ENCODE assay signal across 1 cellular context in genomic region chr16:3348547-3349167, GRCh38.
TF ChIP-seq lines count a peak whose summit lies in the region.

No MANE protein-coding gene starts in this region.

TF ChIP-seq in K562, 482 proteins besides CTCF, POLR2A, EP300 and RAD21 (continued from another document):
- TF ChIP-seq ZMIZ1 (IDR thresholded peaks at IDR 0.05; ENCODE audit: low read depth in 2 of 2, low read length in 2 of 2) (peak in 1 of 2 experiments; percentile 88; a peak in 2 of 4 replicates), MCM3 (IDR thresholded peaks at IDR 0.05) (no peak), KAT2B (IDR thresholded peaks at IDR 0.05; ENCODE audit: low read depth, low read length) (no peak), TCF7L2 (IDR thresholded peaks at IDR 0.05; ENCODE audit: low read depth, low read length) (no peak), CXXC5 (CRISPR knock-in tag; IDR thresholded peaks at IDR 0.05) (peak; percentile 85), HMGN3 (IDR thresholded peaks at IDR 0.05; ENCODE audit: borderline replicate concordance, extremely low read depth, insufficient read length, low read depth, low read length) (no peak), GABPB2 (CRISPR knock-in tag; conservative IDR thresholded peaks at IDR 0.05) (no peak), ZNF146 (CRISPR knock-in tag; IDR thresholded peaks at IDR 0.05; ENCODE audit: unreplicated experiment) (no peak), CHCHD3 (CRISPR knock-in tag; IDR thresholded peaks at IDR 0.05) (no peak), TCF7 (IDR thresholded peaks at IDR 0.05; ENCODE audit: borderline replicate concordance) (peak; percentile 78; the same call in 1 of the 2 replicates), SMARCC2 (IDR thresholded peaks at IDR 0.05; ENCODE audit: low read depth) (peak; percentile 80; the same call in 1 of the 2 replicates), STAT5A (IDR thresholded peaks at IDR 0.05; ENCODE audit: borderline replicate concordance, low read length) (peak; percentile 84), ZC3H11A (IDR thresholded peaks at IDR 0.05; ENCODE audit: low read depth, low read length) (no peak), KLF6 (CRISPR knock-in tag; IDR thresholded peaks at IDR 0.05; ENCODE audit: borderline replicate concordance) (no peak), BACH1 (tag; IDR thresholded peaks at IDR 0.05) (no peak), MAFG (tag; conservative IDR thresholded peaks at IDR 0.05) (no peak), NRF1 (conservative IDR thresholded peaks at IDR 0.05 in 1 of 2, IDR thresholded peaks at IDR 0.05 in 1 of 2) (peak; percentile 13 to 35; a peak in 2 of 4 replicates), BRD9 (IDR thresholded peaks at IDR 0.05; ENCODE audit: low read depth, partially characterized antibody) (no peak), ZBTB7A (IDR thresholded peaks at IDR 0.05; ENCODE audit: borderline replicate concordance, control insufficient read depth, low read depth, low read length) (no peak), GATA2 (CRISPR knock-in tag; IDR thresholded peaks at IDR 0.05) (peak; percentile 69; the same call in 1 of the 2 replicates), HNRNPK (IDR thresholded peaks at IDR 0.05; ENCODE audit: low read depth, low read length, poor library complexity, severe bottlenecking) (no peak), CBFA2T3 (IDR thresholded peaks at IDR 0.05) (peak; percentile 98), SAFB2 (IDR thresholded peaks at IDR 0.05; ENCODE audit: borderline replicate concordance, low read depth, low read length, severe bottlenecking) (no peak), ZNF12 (CRISPR knock-in tag; IDR thresholded peaks at IDR 0.05) (no peak), KHSRP (IDR thresholded peaks at IDR 0.05) (peak; percentile 62; the same call in 1 of the 2 replicates), ESRRB (CRISPR knock-in tag; IDR thresholded peaks at IDR 0.05; ENCODE audit: borderline replicate concordance) (no peak), CREM (IDR thresholded peaks at IDR 0.05; ENCODE audit: low read depth) (peak; percentile 82), HNRNPL (IDR thresholded peaks at IDR 0.05; ENCODE audit: low read depth, low read length) (no peak), MBD1 (CRISPR knock-in tag; IDR thresholded peaks at IDR 0.05) (no peak), MCM7 (IDR thresholded peaks at IDR 0.05) (no peak), ZNF717 (CRISPR knock-in tag; IDR thresholded peaks at IDR 0.05) (no peak), ZKSCAN3 (CRISPR knock-in tag; IDR thresholded peaks at IDR 0.05) (no peak), CBFA2T2 (conservative IDR thresholded peaks at IDR 0.05) (peak; percentile 96), ZNF561 (CRISPR knock-in tag; conservative IDR thresholded peaks at IDR 0.05) (no peak), ARNT (IDR thresholded peaks at IDR 0.05) (peak; percentile 78 to 94; a peak in 3 of 4 replicates), ZBTB40 (IDR thresholded peaks at IDR 0.05) (no peak), ZBTB40 (CRISPR knock-in tag; IDR thresholded peaks at IDR 0.05) (no peak)
- TF ChIP-seq, protein P1, sequence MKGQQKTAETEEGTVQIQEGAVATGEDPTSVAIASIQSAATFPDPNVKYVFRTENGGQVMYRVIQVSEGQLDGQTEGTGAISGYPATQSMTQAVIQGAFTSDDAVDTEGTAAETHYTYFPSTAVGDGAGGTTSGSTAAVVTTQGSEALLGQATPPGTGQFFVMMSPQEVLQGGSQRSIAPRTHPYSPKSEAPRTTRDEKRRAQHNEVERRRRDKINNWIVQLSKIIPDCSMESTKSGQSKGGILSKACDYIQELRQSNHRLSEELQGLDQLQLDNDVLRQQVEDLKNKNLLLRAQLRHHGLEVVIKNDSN (CRISPR knock-in tag; IDR thresholded peaks at IDR 0.05): no peak
- TF ChIP-seq, protein P2, sequence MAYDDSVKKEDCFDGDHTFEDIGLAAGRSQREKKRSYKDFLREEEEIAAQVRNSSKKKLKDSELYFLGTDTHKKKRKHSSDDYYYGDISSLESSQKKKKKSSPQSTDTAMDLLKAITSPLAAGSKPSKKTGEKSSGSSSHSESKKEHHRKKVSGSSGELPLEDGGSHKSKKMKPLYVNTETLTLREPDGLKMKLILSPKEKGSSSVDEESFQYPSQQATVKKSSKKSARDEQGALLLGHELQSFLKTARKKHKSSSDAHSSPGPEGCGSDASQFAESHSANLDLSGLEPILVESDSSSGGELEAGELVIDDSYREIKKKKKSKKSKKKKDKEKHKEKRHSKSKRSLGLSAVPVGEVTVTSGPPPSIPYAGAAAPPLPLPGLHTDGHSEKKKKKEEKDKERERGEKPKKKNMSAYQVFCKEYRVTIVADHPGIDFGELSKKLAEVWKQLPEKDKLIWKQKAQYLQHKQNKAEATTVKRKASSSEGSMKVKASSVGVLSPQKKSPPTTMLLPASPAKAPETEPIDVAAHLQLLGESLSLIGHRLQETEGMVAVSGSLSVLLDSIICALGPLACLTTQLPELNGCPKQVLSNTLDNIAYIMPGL (CRISPR knock-in tag; IDR thresholded peaks at IDR 0.05): no peak
- TF ChIP-seq, protein P3, sequence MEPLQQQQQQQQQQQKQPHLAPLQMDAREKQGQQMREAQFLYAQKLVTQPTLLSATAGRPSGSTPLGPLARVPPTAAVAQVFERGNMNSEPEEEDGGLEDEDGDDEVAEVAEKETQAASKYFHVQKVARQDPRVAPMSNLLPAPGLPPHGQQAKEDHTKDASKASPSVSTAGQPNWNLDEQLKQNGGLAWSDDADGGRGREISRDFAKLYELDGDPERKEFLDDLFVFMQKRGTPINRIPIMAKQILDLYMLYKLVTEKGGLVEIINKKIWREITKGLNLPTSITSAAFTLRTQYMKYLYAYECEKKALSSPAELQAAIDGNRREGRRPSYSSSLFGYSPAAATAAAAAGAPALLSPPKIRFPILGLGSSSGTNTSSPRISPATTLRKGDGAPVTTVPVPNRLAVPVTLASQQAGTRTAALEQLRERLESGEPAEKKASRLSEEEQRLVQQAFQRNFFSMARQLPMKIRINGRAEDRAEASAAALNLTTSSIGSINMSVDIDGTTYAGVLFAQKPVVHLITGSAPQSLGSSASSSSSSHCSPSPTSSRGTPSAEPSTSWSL (CRISPR knock-in tag; IDR thresholded peaks at IDR 0.05; ENCODE audit: borderline replicate concordance): no peak
- TF ChIP-seq, protein P4, sequence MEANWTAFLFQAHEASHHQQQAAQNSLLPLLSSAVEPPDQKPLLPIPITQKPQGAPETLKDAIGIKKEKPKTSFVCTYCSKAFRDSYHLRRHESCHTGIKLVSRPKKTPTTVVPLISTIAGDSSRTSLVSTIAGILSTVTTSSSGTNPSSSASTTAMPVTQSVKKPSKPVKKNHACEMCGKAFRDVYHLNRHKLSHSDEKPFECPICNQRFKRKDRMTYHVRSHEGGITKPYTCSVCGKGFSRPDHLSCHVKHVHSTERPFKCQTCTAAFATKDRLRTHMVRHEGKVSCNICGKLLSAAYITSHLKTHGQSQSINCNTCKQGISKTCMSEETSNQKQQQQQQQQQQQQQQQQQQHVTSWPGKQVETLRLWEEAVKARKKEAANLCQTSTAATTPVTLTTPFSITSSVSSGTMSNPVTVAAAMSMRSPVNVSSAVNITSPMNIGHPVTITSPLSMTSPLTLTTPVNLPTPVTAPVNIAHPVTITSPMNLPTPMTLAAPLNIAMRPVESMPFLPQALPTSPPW (CRISPR knock-in tag; IDR thresholded peaks at IDR 0.05): peak; percentile 71
